In the genomic region with DNA sequence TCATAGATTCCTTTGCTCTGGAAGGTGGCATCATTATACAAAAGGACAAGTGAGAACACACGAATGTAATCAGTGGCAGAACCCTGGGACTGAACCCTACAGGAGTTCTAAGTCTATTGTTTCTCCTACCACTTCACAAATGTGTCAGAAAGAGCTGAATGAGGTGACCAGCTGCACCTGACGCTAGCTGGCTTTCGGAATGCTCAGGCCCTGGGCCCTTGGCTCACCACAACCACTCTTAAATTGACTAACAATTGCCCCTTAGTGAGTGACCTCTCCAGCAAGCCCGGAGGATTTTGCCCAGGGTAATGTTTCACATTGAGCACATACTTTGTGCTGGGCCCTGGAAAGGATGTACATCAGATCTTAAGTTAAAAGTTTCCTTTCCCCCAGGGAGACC, we compare ENCODE assay signal across 4 cellular contexts.
A peak's percentile ranks its signal among the peaks of the same experiment; 100 is the strongest.
TF ChIP-seq lines count a peak whose summit lies in the region.

No MANE protein-coding gene starts in this region.

TF ChIP-seq in SK-N-SH, 30 proteins besides CTCF, POLR2A, EP300 and RAD21:
- TF ChIP-seq FOSL2 (IDR thresholded peaks at IDR 0.05; ENCODE audit: borderline replicate concordance, low read depth) (no peak), MXI1 (IDR thresholded peaks at IDR 0.05; ENCODE audit: low read depth, low read length) (no peak), FOXJ3 (CRISPR knock-in tag; IDR thresholded peaks at IDR 0.05) (no peak), RCOR1 (IDR thresholded peaks at IDR 0.05; ENCODE audit: low read length) (no peak), TEAD4 (IDR thresholded peaks at IDR 0.05; ENCODE audit: borderline replicate concordance, insufficient read depth) (no peak), RXRA (IDR thresholded peaks at IDR 0.05; ENCODE audit: borderline replicate concordance, low read depth) (no peak)
- TF ChIP-seq, protein P1, sequence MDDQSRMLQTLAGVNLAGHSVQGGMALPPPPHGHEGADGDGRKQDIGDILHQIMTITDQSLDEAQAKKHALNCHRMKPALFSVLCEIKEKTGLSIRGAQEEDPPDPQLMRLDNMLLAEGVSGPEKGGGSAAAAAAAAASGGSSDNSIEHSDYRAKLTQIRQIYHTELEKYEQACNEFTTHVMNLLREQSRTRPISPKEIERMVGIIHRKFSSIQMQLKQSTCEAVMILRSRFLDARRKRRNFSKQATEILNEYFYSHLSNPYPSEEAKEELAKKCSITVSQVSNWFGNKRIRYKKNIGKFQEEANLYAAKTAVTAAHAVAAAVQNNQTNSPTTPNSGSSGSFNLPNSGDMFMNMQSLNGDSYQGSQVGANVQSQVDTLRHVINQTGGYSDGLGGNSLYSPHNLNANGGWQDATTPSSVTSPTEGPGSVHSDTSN (IDR thresholded peaks at IDR 0.05) = no peak

TF ChIP-seq in SK-N-SH treated with all-trans-retinoic acid at 6 μM for 48 hours, 23 proteins besides CTCF, POLR2A, EP300 and RAD21 (continues in another document):
- TF ChIP-seq SNAI2 (CRISPR knock-in tag; IDR thresholded peaks at IDR 0.05) (no peak), ZC3H10 (CRISPR knock-in tag; IDR thresholded peaks at IDR 0.05) (no peak), OSR1 (CRISPR knock-in tag; IDR thresholded peaks at IDR 0.05) (no peak), GLIS3 (CRISPR knock-in tag; IDR thresholded peaks at IDR 0.05) (no peak), ARNTL (CRISPR knock-in tag; IDR thresholded peaks at IDR 0.05; ENCODE audit: borderline replicate concordance, low read depth) (no peak), TOX (CRISPR knock-in tag; IDR thresholded peaks at IDR 0.05; ENCODE audit: borderline replicate concordance) (no peak)
- TF ChIP-seq, protein P2, sequence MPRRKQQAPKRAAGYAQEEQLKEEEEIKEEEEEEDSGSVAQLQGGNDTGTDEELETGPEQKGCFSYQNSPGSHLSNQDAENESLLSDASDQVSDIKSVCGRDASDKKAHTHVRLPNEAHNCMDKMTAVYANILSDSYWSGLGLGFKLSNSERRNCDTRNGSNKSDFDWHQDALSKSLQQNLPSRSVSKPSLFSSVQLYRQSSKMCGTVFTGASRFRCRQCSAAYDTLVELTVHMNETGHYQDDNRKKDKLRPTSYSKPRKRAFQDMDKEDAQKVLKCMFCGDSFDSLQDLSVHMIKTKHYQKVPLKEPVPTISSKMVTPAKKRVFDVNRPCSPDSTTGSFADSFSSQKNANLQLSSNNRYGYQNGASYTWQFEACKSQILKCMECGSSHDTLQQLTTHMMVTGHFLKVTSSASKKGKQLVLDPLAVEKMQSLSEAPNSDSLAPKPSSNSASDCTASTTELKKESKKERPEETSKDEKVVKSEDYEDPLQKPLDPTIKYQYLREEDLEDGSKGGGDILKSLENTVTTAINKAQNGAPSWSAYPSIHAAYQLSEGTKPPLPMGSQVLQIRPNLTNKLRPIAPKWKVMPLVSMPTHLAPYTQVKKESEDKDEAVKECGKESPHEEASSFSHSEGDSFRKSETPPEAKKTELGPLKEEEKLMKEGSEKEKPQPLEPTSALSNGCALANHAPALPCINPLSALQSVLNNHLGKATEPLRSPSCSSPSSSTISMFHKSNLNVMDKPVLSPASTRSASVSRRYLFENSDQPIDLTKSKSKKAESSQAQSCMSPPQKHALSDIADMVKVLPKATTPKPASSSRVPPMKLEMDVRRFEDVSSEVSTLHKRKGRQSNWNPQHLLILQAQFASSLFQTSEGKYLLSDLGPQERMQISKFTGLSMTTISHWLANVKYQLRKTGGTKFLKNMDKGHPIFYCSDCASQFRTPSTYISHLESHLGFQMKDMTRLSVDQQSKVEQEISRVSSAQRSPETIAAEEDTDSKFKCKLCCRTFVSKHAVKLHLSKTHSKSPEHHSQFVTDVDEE (CRISPR knock-in tag; IDR thresholded peaks at IDR 0.05) = no peak
- TF ChIP-seq, protein P3, sequence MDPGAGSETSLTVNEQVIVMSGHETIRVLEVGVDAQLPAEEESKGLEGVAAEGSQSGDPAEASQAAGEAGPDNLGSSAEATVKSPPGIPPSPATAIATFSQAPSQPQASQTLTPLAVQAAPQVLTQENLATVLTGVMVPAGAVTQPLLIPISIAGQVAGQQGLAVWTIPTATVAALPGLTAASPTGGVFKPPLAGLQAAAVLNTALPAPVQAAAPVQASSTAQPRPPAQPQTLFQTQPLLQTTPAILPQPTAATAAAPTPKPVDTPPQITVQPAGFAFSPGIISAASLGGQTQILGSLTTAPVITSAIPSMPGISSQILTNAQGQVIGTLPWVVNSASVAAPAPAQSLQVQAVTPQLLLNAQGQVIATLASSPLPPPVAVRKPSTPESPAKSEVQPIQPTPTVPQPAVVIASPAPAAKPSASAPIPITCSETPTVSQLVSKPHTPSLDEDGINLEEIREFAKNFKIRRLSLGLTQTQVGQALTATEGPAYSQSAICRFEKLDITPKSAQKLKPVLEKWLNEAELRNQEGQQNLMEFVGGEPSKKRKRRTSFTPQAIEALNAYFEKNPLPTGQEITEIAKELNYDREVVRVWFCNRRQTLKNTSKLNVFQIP (CRISPR knock-in tag; IDR thresholded peaks at IDR 0.05; ENCODE audit: borderline replicate concordance, low read depth) = no peak
- TF ChIP-seq, protein P4, sequence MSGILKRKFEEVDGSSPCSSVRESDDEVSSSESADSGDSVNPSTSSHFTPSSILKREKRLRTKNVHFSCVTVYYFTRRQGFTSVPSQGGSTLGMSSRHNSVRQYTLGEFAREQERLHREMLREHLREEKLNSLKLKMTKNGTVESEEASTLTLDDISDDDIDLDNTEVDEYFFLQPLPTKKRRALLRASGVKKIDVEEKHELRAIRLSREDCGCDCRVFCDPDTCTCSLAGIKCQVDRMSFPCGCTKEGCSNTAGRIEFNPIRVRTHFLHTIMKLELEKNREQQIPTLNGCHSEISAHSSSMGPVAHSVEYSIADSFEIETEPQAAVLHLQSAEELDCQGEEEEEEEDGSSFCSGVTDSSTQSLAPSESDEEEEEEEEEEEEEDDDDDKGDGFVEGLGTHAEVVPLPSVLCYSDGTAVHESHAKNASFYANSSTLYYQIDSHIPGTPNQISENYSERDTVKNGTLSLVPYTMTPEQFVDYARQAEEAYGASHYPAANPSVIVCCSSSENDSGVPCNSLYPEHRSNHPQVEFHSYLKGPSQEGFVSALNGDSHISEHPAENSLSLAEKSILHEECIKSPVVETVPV (CRISPR knock-in tag; IDR thresholded peaks at IDR 0.05) = no peak

TF ChIP-seq in GM12878, 131 proteins besides CTCF, POLR2A, EP300 and RAD21:
- no peak for TF ChIP-seq IRF4 (IDR thresholded peaks at IDR 0.05; ENCODE audit: low read depth, low read length)
- TF ChIP-seq POU2F2 (IDR thresholded peaks at IDR 0.05; ENCODE audit: borderline replicate concordance, low read depth, low read length) = no peak
- TF ChIP-seq RUNX3 (IDR thresholded peaks at IDR 0.05; ENCODE audit: low read length) = no peak
- no peak for TF ChIP-seq SIN3A (IDR thresholded peaks at IDR 0.05; ENCODE audit: low read depth, low read length)
- TF ChIP-seq HDAC2 (IDR thresholded peaks at IDR 0.05) = no peak

TF ChIP-seq in HepG2, 621 proteins besides CTCF, POLR2A, EP300 and RAD21:
- TF ChIP-seq STAG1 (CRISPR knock-in tag; IDR thresholded peaks at IDR 0.05) (no peak), ZNF484 (CRISPR knock-in tag; IDR thresholded peaks at IDR 0.05; ENCODE audit: borderline replicate concordance, low read depth) (no peak), RCOR2 (CRISPR knock-in tag; IDR thresholded peaks at IDR 0.05) (0 out of 2 replicates have a peak, but pooled peaks have one; percentile 23), ATF1 (CRISPR knock-in tag; IDR thresholded peaks at IDR 0.05) (0 out of 2 replicates have a peak, but pooled peaks have one; percentile 8)
- TF ChIP-seq, protein P5, sequence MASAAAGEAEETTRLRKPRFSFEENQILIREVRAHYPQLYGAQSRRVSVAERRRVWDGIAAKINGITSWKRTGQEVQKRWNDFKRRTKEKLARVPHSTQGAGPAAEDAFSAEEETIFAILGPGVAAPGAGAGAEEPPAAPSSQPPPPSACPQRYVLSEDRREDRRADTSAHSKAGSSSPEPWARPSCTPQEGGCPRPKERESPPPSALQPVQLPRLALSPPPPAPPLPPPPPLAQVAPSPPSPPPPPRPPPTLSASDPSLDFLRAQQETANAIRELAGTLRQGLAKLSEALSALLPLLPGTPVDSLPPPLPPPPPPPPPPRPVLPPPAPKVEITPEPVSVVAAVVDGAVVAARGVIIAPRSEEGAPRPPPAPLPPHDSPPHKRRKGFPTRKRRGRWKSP (CRISPR knock-in tag; IDR thresholded peaks at IDR 0.05) = no peak
- TF ChIP-seq, protein P6, sequence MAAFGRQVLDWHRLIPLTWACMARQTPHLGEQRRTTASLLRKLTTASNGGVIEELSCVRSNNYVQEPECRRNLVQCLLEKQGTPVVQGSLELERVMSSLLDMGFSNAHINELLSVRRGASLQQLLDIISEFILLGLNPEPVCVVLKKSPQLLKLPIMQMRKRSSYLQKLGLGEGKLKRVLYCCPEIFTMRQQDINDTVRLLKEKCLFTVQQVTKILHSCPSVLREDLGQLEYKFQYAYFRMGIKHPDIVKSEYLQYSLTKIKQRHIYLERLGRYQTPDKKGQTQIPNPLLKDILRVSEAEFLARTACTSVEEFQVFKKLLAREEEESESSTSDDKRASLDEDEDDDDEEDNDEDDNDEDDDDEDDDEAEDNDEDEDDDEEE (CRISPR knock-in tag; IDR thresholded peaks at IDR 0.05) = no peak
TF ChIP-seq in HepG2: peak in this region for 2.
